8 cellular contexts compared by ENCODE assay signal in genomic region chr15:90873488-90873997, GRCh38. TPM values are rescaled to one million over a fixed set of nuclear protein-coding genes. Genes with fewer than 3 reads are reported as not detected.
DNase-seq lines count a peak whose midpoint lies in the region; ATAC-seq lines count a peak whose summit lies in the region.

No MANE protein-coding gene starts in this region.

- peaks cover 0 to 34% (median 32%) of the 10 kb centered on the region in 5 donors for H3K36me3 ChIP-seq in subcutaneous abdominal adipose tissue (ENCODE audit: control insufficient read depth in 5 of 5, insufficient read depth in 5 of 5, low read length in 5 of 5)

- no peak for ATAC-seq in activated CD4-positive, alpha-beta T cell treated with anti-CD3 and anti-CD28 coated beads for 36 hours
- ATAC-seq in GM19463 (IDR thresholded peaks at IDR 0.05; ENCODE audit: unreplicated experiment), result no peak

- intact Hi-C loops in activated CD4-positive, alpha-beta T cell treated with anti-CD3 and anti-CD28 coated beads for 36 hours (cut with DNase I, micrococcal nuclease), result loop anchor here (1.0 to 10.0 kb wide), 7 partner anchors 17 to 226 kb away; partner anchors contain the start of gene BLM (in 1 of the 2)

- peak overlapping the region; percentile 48 to 88 (median 86) for H3K4me3 ChIP-seq in subcutaneous abdominal adipose tissue (ENCODE audit: low read depth in 1 of 5, low read length in 5 of 5)

- CTCF ChIA-PET in activated CD4-positive, alpha-beta T cell treated with anti-CD3 and anti-CD28 coated beads for 36 hours (lab: Charles Lee), result interaction anchor here (0.7 to 2.0 kb wide), 7 partner anchors 13 to 194 kb away, joined by 3 to 12 read pairs (median 4); partner anchors contain the start of gene HDDC3

- peaks cover 16 to 50% (median 49%) of the 10 kb centered on the region in 5 donors for H3K4me1 ChIP-seq in subcutaneous abdominal adipose tissue (ENCODE audit: control insufficient read depth in 5 of 5, insufficient read depth in 5 of 5, low read length in 5 of 5)

- H3K27ac Mint-ChIP-seq in activated CD4-positive, alpha-beta T cell treated with anti-CD3 and anti-CD28 coated beads for 36 hours, result peak overlapping the region; percentile 94

- no peaks in the 10 kb centered on the region for H3K27me3 Mint-ChIP-seq in activated CD4-positive, alpha-beta T cell treated with anti-CD3 and anti-CD28 coated beads for 36 hours

- H3K4me1 Mint-ChIP-seq in activated CD4-positive, alpha-beta T cell treated with anti-CD3 and anti-CD28 coated beads for 36 hours, result peaks cover 44% of the 10 kb centered on the region

- peaks cover 78% of the 10 kb centered on the region for H3K36me3 Mint-ChIP-seq in activated CD4-positive, alpha-beta T cell treated with anti-CD3 and anti-CD28 coated beads for 36 hours (ENCODE audit: low read depth)

- H3K27me3 ChIP-seq in layer of hippocampus (ENCODE audit: control insufficient read depth, insufficient read depth, low read length) (no peaks in the 10 kb centered on the region), subcutaneous abdominal adipose tissue (ENCODE audit: control insufficient read depth in 5 of 5, insufficient read depth in 4 of 5, low read length in 5 of 5) (no peaks in the 10 kb centered on the region)

- peak overlapping the region in 4 of 5 donors; percentile 8 to 97 (median 92) for H3K9ac ChIP-seq in subcutaneous abdominal adipose tissue (ENCODE audit: low read length in 5 of 5)

- H3K9me3 ChIP-seq in subcutaneous abdominal adipose tissue (ENCODE audit: control insufficient read depth in 5 of 5, low read length in 5 of 5), result no peaks in the 10 kb centered on the region

- peak overlapping the region; percentile 33 for H3K27ac ChIP-seq in angular gyrus (ENCODE audit: low read depth, low read length)
- peak overlapping the region; percentile 52 for H3K27ac ChIP-seq in layer of hippocampus (ENCODE audit: low read depth, low read length)
- peak overlapping the region; percentile 100 for H3K27ac ChIP-seq in subcutaneous abdominal adipose tissue (ENCODE audit: low read depth, low read length)

- POLR2A ChIA-PET in activated CD4-positive, alpha-beta T cell treated with anti-CD3 and anti-CD28 coated beads for 36 hours (lab: Charles Lee), result interaction anchor here (0.6 to 2.4 kb wide), 8 partner anchors 14 to 156 kb away, joined by 3 to 17 read pairs (median 4); partner anchors contain the start of gene BLM

- peak overlapping the region; percentile 94 for H3K4me3 Mint-ChIP-seq in activated CD4-positive, alpha-beta T cell treated with anti-CD3 and anti-CD28 coated beads for 36 hours

- no peak for DNase-seq in activated CD4-positive, alpha-beta T cell treated with anti-CD3 and anti-CD28 coated beads for 36 hours
- DNase-seq in activated CD4-positive, alpha-beta T cell treated with anti-CD3 and anti-CD28 coated beads, Interleukin-2, amount 50 U/mL, for 48 hours, result no peak
- DNase-seq in activated gamma-delta T cell (lab: John Stamatoyannopoulos, UW) (no peak), NCI-H226 (no peak)

- H3K9me3 Mint-ChIP-seq in activated CD4-positive, alpha-beta T cell treated with anti-CD3 and anti-CD28 coated beads for 36 hours (ENCODE audit: low read depth), result no peaks in the 10 kb centered on the region

RNA-seq across cellular contexts. Expression of gene FURIN, which starts 5.2 kb away (rescaled TPM):
- 100 to 1,000 TPM; 406 to 422 TPM for total RNA-seq in activated CD4-positive, alpha-beta T cell treated with anti-CD3 and anti-CD28 coated beads for 36 hours

RNA-seq across cellular contexts. Expression of gene FES, which starts 10.8 kb away (rescaled TPM):
- 10 to 100 TPM; 12.2 to 15.6 TPM for total RNA-seq in activated CD4-positive, alpha-beta T cell treated with anti-CD3 and anti-CD28 coated beads for 36 hours

RNA-seq across cellular contexts. Expression of gene MAN2A2, which starts 29.6 kb away (rescaled TPM):
- 100 to 1,000 TPM in 1 of 2 experiments, 10 to 100 TPM in 1; 76.6 to 104 TPM for total RNA-seq in activated CD4-positive, alpha-beta T cell treated with anti-CD3 and anti-CD28 coated beads for 36 hours

RNA-seq across cellular contexts. Expression of gene HDDC3, which starts 58.8 kb away (rescaled TPM):
- total RNA-seq in activated CD4-positive, alpha-beta T cell treated with anti-CD3 and anti-CD28 coated beads for 36 hours, result 10 to 100 TPM; 34.2 to 41.2 TPM

Comparison
In these comparisons a context has a peak if more than half of its experiments do, and no peak if none do; other contexts are left out.
1. H3K27ac ChIP-seq: peak in every context shown above with its lines; median percentile 100 in subcutaneous abdominal adipose tissue; 52 in layer of hippocampus; 33 in angular gyrus.